8 cellular contexts compared by ENCODE assay signal in the genomic region with DNA sequence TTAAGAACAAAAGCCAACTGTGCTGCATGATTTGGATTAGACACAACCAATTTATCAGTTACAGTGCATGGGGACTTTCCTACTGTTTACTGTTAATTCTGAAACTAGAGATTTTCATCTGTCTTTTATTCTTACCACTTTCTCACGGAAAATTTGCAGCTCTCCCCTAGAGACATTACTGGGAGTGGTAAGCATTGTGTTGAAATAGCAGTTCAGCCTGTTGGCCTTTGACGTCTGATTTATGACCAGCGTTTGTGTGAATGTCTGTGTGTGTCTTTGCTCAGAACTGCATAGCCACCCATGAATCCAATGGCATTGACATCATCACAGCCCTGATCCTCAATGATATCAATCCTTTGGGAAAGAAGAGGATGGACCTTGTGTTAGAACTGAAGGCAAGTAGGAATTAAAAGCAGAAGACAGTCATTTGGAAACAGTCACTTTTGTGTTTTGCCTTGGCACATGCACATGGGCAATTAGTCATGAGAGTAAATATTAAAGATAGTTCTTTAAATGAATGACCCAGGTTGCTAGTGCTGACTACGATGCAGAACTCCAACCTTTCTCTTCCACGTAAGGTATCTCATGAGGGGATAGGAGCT.
DNase-seq lines count a peak whose midpoint lies in the region; ATAC-seq and TF ChIP-seq lines count a peak whose summit lies in the region.

No MANE protein-coding gene starts in this region.

- H3K27me3 Mint-ChIP-seq in nephron (ENCODE audit: low read depth): peaks cover 5% of the 10 kb centered on the region

- peaks cover 30 to 48% of the 10 kb centered on the region in 2 donors for H3K36me3 Mint-ChIP-seq in activated naive CD4-positive, alpha-beta T cell treated with anti-CD3 and anti-CD28 coated beads, Interleukin-2, amount 50 U/mL, for 72 hours
- H3K36me3 Mint-ChIP-seq in nephron (ENCODE audit: low read depth): peaks cover 71% of the 10 kb centered on the region

- TF ChIP-seq CTCF in nephron (IDR thresholded peaks at IDR 0.05; ENCODE audit: unreplicated experiment in 3 of 3): no peak

- intact Hi-C loops in Right ventricle myocardium inferior (cut with DNase I) (no loop called here), cardiac septum (cut with DNase I) (no loop called here)

- DNase-seq in Right ventricle myocardium inferior (ENCODE audit: missing footprints) (no peak), cardiac septum (ENCODE audit: low spot score) (no peak), NCI-H2171 (lab: John Stamatoyannopoulos, UW) (no peak), DMS53 (lab: John Stamatoyannopoulos, UW) (no peak)
- peak in 1 of 2 donors; percentile 22 for DNase-seq in activated naive CD4-positive, alpha-beta T cell treated with anti-CD3 and anti-CD28 coated beads, Interleukin-2, amount 50 U/mL, for 72 hours (ENCODE audit: low spot score in 2 of 2)
- DNase-seq in stimulated activated CD4-positive, alpha-beta T cell treated with anti-CD3 and anti-CD28 coated beads, Interleukin-2, amount 100 ng/mL, for 48 hours: no peak

- peaks cover 35% of the 10 kb centered on the region for H3K4me1 Mint-ChIP-seq in nephron

- peaks cover 9% of the 10 kb centered on the region in 2 donors for H3K9me3 Mint-ChIP-seq in activated naive CD4-positive, alpha-beta T cell treated with anti-CD3 and anti-CD28 coated beads, Interleukin-2, amount 50 U/mL, for 72 hours
- H3K9me3 Mint-ChIP-seq in nephron: peaks cover 3% of the 10 kb centered on the region

- H3K27ac Mint-ChIP-seq in activated naive CD4-positive, alpha-beta T cell treated with anti-CD3 and anti-CD28 coated beads, Interleukin-2, amount 50 U/mL, for 72 hours: peak overlapping the region; percentile 86 to 96
- H3K27ac Mint-ChIP-seq in nephron: peak overlapping the region; percentile 26 to 62 (median 56)

- peak; percentile 81 for ATAC-seq in Right ventricle myocardium inferior
- ATAC-seq in HG03060 (IDR thresholded peaks at IDR 0.05; ENCODE audit: low read depth, unreplicated experiment): peak; percentile 82
- peak; percentile 86 to 93 for ATAC-seq in activated naive CD4-positive, alpha-beta T cell treated with anti-CD3 and anti-CD28 coated beads, Interleukin-2, amount 50 U/mL, for 72 hours

- no peak overlapping the region for H3K4me3 Mint-ChIP-seq in nephron
